In genomic region chr2:162018530-162018929, GRCh38 we compare ENCODE assay signal across 24 cellular contexts.
"Had no signal": no experiment of that assay in that cellular context is flagged by ENCODE, and none has a peak within 500 bp of the region (broad histone marks: within the 10 kb centered on the region; RNA-seq: fewer than 3 reads in every experiment).

No MANE protein-coding gene starts in this region.

- H3K4me3 ChIP-seq: gastrocnemius medialis, right lobe of liver had no signal

- H3K27me3 ChIP-seq: gastrocnemius medialis, neutrophil, right lobe of liver, testis had no signal

- H3K27ac Mint-ChIP-seq: activated naive CD4-positive, alpha-beta T cell treated with anti-CD3 and anti-CD28 coated beads, Interleukin-2, amount 50 U/mL, for 24 hours; activated T-helper 2 cell treated with anti-CD3 and anti-CD28 coated beads, Interferon-gamma antibody, Interleukin-2, Interleukin-4, amounts not matched to agents 10 μg/mL and 5 μg/mL and 100 μg/mL, durations not matched to agents 14 hours and 24 hours and 36 hours; memory B cell; type B pancreatic cell had no signal

- ATAC-seq: esophagus mucosa, gastrocnemius medialis, left lobe of liver, right lobe of liver, SK-N-SH treated with all-trans-retinoic acid at 6 μM for 48 hours had no signal

- H3K27me3 Mint-ChIP-seq: activated naive CD4-positive, alpha-beta T cell treated with anti-CD3 and anti-CD28 coated beads, Interleukin-2, amount 50 U/mL, for 24 hours; type B pancreatic cell had no signal

- H3K36me3 Mint-ChIP-seq: memory B cell, naive B cell, type B pancreatic cell had no signal

- H3K9me3 Mint-ChIP-seq: activated naive CD4-positive, alpha-beta T cell treated with anti-CD3 and anti-CD28 coated beads, Interleukin-2, amount 50 U/mL, for 24 hours; activated T-helper 2 cell treated with anti-CD3 and anti-CD28 coated beads, Interferon-gamma antibody, Interleukin-2, Interleukin-4, amounts not matched to agents 10 μg/mL and 5 μg/mL and 100 μg/mL, durations not matched to agents 14 hours and 24 hours and 36 hours; memory B cell; naive B cell; type B pancreatic cell had no signal

- H3K4me1 ChIP-seq: testis had no signal

- H3K36me3 ChIP-seq: gastrocnemius medialis, neutrophil, right lobe of liver, WERI-Rb-1 had no signal

- H3K9me3 ChIP-seq: gastrocnemius medialis, neutrophil, right lobe of liver, testis had no signal

- H3K27ac ChIP-seq: gastrocnemius medialis, neutrophil, parathyroid adenoma, right lobe of liver, testis, WERI-Rb-1 had no signal

- H3K4me3 Mint-ChIP-seq: activated naive CD4-positive, alpha-beta T cell treated with anti-CD3 and anti-CD28 coated beads, Interleukin-2, amount 50 U/mL, for 24 hours; memory B cell; naive B cell; type B pancreatic cell had no signal

- DNase-seq: activated CD4-positive, alpha-beta T cell treated with anti-CD3 and anti-CD28 coated beads for 1 hour; activated CD8-positive, alpha-beta memory T cell treated with anti-CD3 and anti-CD28 coated beads for 24 hours; cerebellar nuclear complex; cortex of kidney; effector CD4-positive, alpha-beta T cell; gastrocnemius medialis; head of caudate nucleus; kidney; naive B cell; right lobe of liver; SHP77 treated with DMSO at 0.1 percent for 48 hours; small intestine; stimulated activated CD4-positive, alpha-beta T cell treated with anti-CD3 and anti-CD28 coated beads, Interleukin-4, amount 100 ng/mL, for 1 hour; testis; WERI-Rb-1 had no signal
